In genomic region chr5:52799358-52799982, GRCh38 we compare ENCODE assay signal across 8 cellular contexts. TPM values are rescaled to one million over a fixed set of nuclear protein-coding genes. Genes with fewer than 3 reads are reported as not detected.
DNase-seq lines count a peak whose midpoint lies in the region; ATAC-seq, FAIRE-seq and TF ChIP-seq lines count a peak whose summit lies in the region.

No MANE protein-coding gene starts in this region.

- TF ChIP-seq EP300 in H1 (IDR thresholded peaks at IDR 0.05; ENCODE audit: borderline replicate concordance in 1 of 2, low read depth in 2 of 2, low read length in 2 of 2) = no peak

- TF ChIP-seq CTCF in H1 (IDR thresholded peaks at IDR 0.05; ENCODE audit: control extremely low read depth in 1 of 3, insufficient read depth in 1 of 3, low read depth in 1 of 3, low read length in 3 of 3) = no peak
- TF ChIP-seq CTCF in mesothelial cell of epicardium (IDR thresholded peaks at IDR 0.05; ENCODE audit: unreplicated experiment) = no peak
- no peak for TF ChIP-seq CTCF in vagina (IDR thresholded peaks at IDR 0.05)

- H2BK5ac ChIP-seq in H1 (ENCODE audit: low read depth, low read length) = peak overlapping the region; percentile 98

- no peak overlapping the region for H2AK5ac ChIP-seq in H1 (ENCODE audit: low read depth, low read length)

- no peak for TF ChIP-seq RAD21 in H1 (IDR thresholded peaks at IDR 0.05 in 1 of 2, conservative IDR thresholded peaks at IDR 0.05 in 1 of 2; ENCODE audit: low read depth in 2 of 2, low read length in 2 of 2)

- DNase-seq in AML-193 (lab: John Stamatoyannopoulos, UW) = peak; percentile 24 to 35
- DNase-seq in SJCRH30 = peak; percentile 72
- peak in 1 of 2 experiments; percentile 46 for DNase-seq in H1 (ENCODE audit: low read depth in 1 of 2, low spot score in 2 of 2)
- no peak for DNase-seq in mesothelial cell of epicardium (ENCODE audit: low spot score in 2 of 2, unreplicated experiment in 2 of 2)
- DNase-seq in vagina (ENCODE audit: extremely low spot score in 2 of 2) = no peak
- no peak for DNase-seq in stimulated activated CD4-positive, alpha-beta T cell treated with anti-CD3 and anti-CD28 coated beads, Interleukin-4, amount 100 ng/mL, for 24 hours

- peak overlapping the region; percentile 50 for H3K56ac ChIP-seq in H1 (replicated peaks; ENCODE audit: insufficient read length, low read depth, low read length)

- no peak overlapping the region for H2BK15ac ChIP-seq in H1 (ENCODE audit: low read length)

- H3K4me3 Mint-ChIP-seq in mesothelial cell of epicardium = peak overlapping the region; percentile 92

- H3K4me1 ChIP-seq in SJCRH30 = peaks cover 6% of the 10 kb centered on the region; the same call in 1 of the 2 replicates
- peaks cover 5 to 11% (median 9%) of the 10 kb centered on the region in 4 experiments; a peak in 5 of 7 replicates for H3K4me1 ChIP-seq in H1 (replicated peaks in 1 of 4; ENCODE audit: control insufficient read depth in 3 of 4, insufficient read depth in 4 of 4, low read length in 3 of 4)
- peaks cover 63% of the 10 kb centered on the region for H3K4me1 ChIP-seq in vagina

- H3K27me3 ChIP-seq in SJCRH30 (no peaks in the 10 kb centered on the region), H1 (replicated peaks in 1 of 4; ENCODE audit: control insufficient read depth in 3 of 4, extremely low read depth in 1 of 4, insufficient read depth in 3 of 4, low read length in 3 of 4) (no peaks in the 10 kb centered on the region), vagina (no peaks in the 10 kb centered on the region)

- peak overlapping the region; percentile 97 for H3K27ac Mint-ChIP-seq in mesothelial cell of epicardium

- peaks cover 46% of the 10 kb centered on the region for H3K4me1 Mint-ChIP-seq in mesothelial cell of epicardium

- H3K36me3 Mint-ChIP-seq in mesothelial cell of epicardium = no peaks in the 10 kb centered on the region

- H3K23me2 ChIP-seq in H1 (ENCODE audit: low read depth, low read length) = peaks cover 21% of the 10 kb centered on the region

- peaks cover 24% of the 10 kb centered on the region for H3K36me3 ChIP-seq in SJCRH30
- peaks cover 0 to 14% (median 3%) of the 10 kb centered on the region in 4 experiments; a peak in 2 of 8 replicates for H3K36me3 ChIP-seq in H1 (ENCODE audit: control insufficient read depth in 2 of 4, insufficient read depth in 4 of 4, low read length in 3 of 4)
- no peaks in the 10 kb centered on the region for H3K36me3 ChIP-seq in vagina

- H2BK120ac ChIP-seq in H1 (replicated peaks; ENCODE audit: low read depth, low read length) = no peak overlapping the region

- ATAC-seq in GM18858 (IDR thresholded peaks at IDR 0.05; ENCODE audit: unreplicated experiment) (peak; percentile 8), HG03045 (IDR thresholded peaks at IDR 0.05; ENCODE audit: unreplicated experiment) (peak; percentile 20)

- no peaks in the 10 kb centered on the region for H3K9me3 Mint-ChIP-seq in mesothelial cell of epicardium

- peaks cover 4 to 8% of the 10 kb centered on the region in 2 experiments for H4K20me1 ChIP-seq in H1 (replicated peaks in 1 of 2; ENCODE audit: control insufficient read depth in 1 of 2, insufficient read depth in 2 of 2, low read length in 2 of 2)

- H2AFZ ChIP-seq in H1 (ENCODE audit: low read length) = 0 out of 2 replicates have a peak overlapping the region, but pooled peaks have one; percentile 66

- H3K14ac ChIP-seq in H1 (ENCODE audit: insufficient read length) = no peak overlapping the region

- H3K79me2 ChIP-seq in H1 (ENCODE audit: control insufficient read depth in 1 of 2, insufficient read depth in 2 of 2, low read length in 2 of 2) = peaks cover 0 to 42% of the 10 kb centered on the region in 2 experiments; a peak in 3 of 4 replicates

- intact Hi-C loops in vagina (cut with DNase I) = loop anchor here (10.0 kb wide), 1 partner anchor 1415 kb away; the partner anchor contains the start of gene ISL1

- H4K8ac ChIP-seq in H1 (ENCODE audit: extremely low read depth, insufficient read depth, low read length) = peak overlapping the region; percentile 64; the same call in 1 of the 2 replicates

- peak overlapping the region; percentile 60; the same call in 1 of the 2 replicates for H2BK12ac ChIP-seq in H1 (ENCODE audit: low read depth, low read length)

- H2BK20ac ChIP-seq in H1 (ENCODE audit: low read length) = no peak overlapping the region

- POLR2A ChIA-PET in H1 (lab: Charles Lee; ENCODE audit: partially characterized antibody) = interaction anchor here (0.6 to 3.7 kb wide), 14 partner anchors 10 to 1572 kb away, joined by 3 to 29 read pairs (median 3); partner anchors contain the start of genes ITGA1 and PELO

- H3K27ac ChIP-seq in SJCRH30 (peak overlapping the region; percentile 67), H1 (ENCODE audit: low read depth, low read length) (peak overlapping the region; percentile 88), vagina (peak overlapping the region; percentile 96)

- H3K79me1 ChIP-seq in H1 (ENCODE audit: low read depth, low read length) = peaks cover 3% of the 10 kb centered on the region

- FAIRE-seq in H1 (lab: Jason Lieb, UNC) = no peak

- WGBS in H1 (ENCODE audit: extremely low coverage in 1 of 2, insufficient coverage in 1 of 2, insufficient read length in 1 of 2, insufficient replicate concordance in 2 of 2, low coverage in 1 of 2, low lambda C conversion rate in 2 of 2, missing lambda C conversion rate in 1 of 2), 2 experiments = 1% methylated on average over 19 of the region's 19 CpGs; no CpG with 5 or more reads in 1 of the 2 experiments

- peak overlapping the region in 3 of 4 experiments; percentile 65 to 82 (median 81); a peak in 6 of 7 replicates for H3K9ac ChIP-seq in H1 (replicated peaks in 1 of 4; ENCODE audit: extremely low read depth in 1 of 4, low read depth in 3 of 4, low read length in 3 of 4)

- peak overlapping the region; percentile 25 for H4K91ac ChIP-seq in H1 (replicated peaks; ENCODE audit: insufficient read length, low read length)

- no peaks in the 10 kb centered on the region for H3K9me3 ChIP-seq in SJCRH30 (replicated peaks)
- H3K9me3 ChIP-seq in H1 (ENCODE audit: insufficient read depth in 2 of 2, low read depth in 1 of 2, low read length in 1 of 2) = no peaks in the 10 kb centered on the region
- no peaks in the 10 kb centered on the region for H3K9me3 ChIP-seq in vagina

- H3K4me3 ChIP-seq in SJCRH30 = peak overlapping the region; percentile 67
- peak overlapping the region; percentile 81 to 93 (median 86) for H3K4me3 ChIP-seq in H1 (ENCODE audit: extremely low read depth in 1 of 4, insufficient read depth in 2 of 4, low read depth in 3 of 4, low read length in 4 of 4)
- H3K4me3 ChIP-seq in vagina = peak overlapping the region; percentile 64 to 72

- H3K4me2 ChIP-seq in H1 (ENCODE audit: insufficient read depth in 1 of 2, low read depth in 2 of 2, low read length in 2 of 2) = peak overlapping the region; percentile 89 to 94

- no peak overlapping the region for H3K23ac ChIP-seq in H1 (ENCODE audit: insufficient read length)

- H3K18ac ChIP-seq in H1 (ENCODE audit: extremely low read depth, low read length) = peak overlapping the region; percentile 1; the same call in 1 of the 2 replicates

- no peaks in the 10 kb centered on the region for H3K27me3 Mint-ChIP-seq in mesothelial cell of epicardium (ENCODE audit: low read depth)

- CTCF ChIA-PET in H1 (lab: Charles Lee; ENCODE audit: partially characterized antibody) = interaction anchor here (1.2 to 3.8 kb wide), 5 partner anchors 11 to 116 kb away, joined by 3 to 39 read pairs (median 4); partner anchors contain the start of genes ITGA1 and PELO

- H3K4ac ChIP-seq in H1 (replicated peaks; ENCODE audit: insufficient read length, low read depth, low read length) = no peak overlapping the region

- TF ChIP-seq POLR2A in H1 (IDR thresholded peaks at IDR 0.05; ENCODE audit: control extremely low read depth in 1 of 2, low read depth in 2 of 2, low read length in 2 of 2) = no peak
- TF ChIP-seq POLR2A in vagina (IDR thresholded peaks at IDR 0.05) = no peak

- peak overlapping the region; percentile 11 for H4K5ac ChIP-seq in H1 (ENCODE audit: insufficient read length, low read depth, low read length)

TF ChIP-seq in H1, 55 proteins besides CTCF, POLR2A, EP300 and RAD21 (continues in another document):
- no peak for TF ChIP-seq USF2 (IDR thresholded peaks at IDR 0.05; ENCODE audit: low read length)
- no peak for TF ChIP-seq SUZ12 (IDR thresholded peaks at IDR 0.05; ENCODE audit: low read length)
- TF ChIP-seq ASH2L (IDR thresholded peaks at IDR 0.05; ENCODE audit: low read length) = peak; percentile 78
- TF ChIP-seq HDAC2 (IDR thresholded peaks at IDR 0.05; ENCODE audit: borderline replicate concordance in 1 of 2, low read depth in 2 of 2, low read length in 2 of 2) = peak; percentile 66 to 90

RNA-seq across cellular contexts. Expression of gene ITGA1, which starts 11.8 kb away (rescaled TPM):
- 8.8 and 9.9 TPM in 2 replicates for total RNA-seq in SJCRH30 (2014; rRNA removed; shearing (Covaris generic))
- total RNA-seq in H1 (2021; fragmentation: NEBNext Ultra II Directional; extraction: Animal tissue kit (Norgen Biotek cat#: 25700)) = 6.6 and 9.0 TPM in 2 replicates
- polyA plus RNA-seq in H1 (2011; rRNA removed) = 1.3 and 2.3 TPM in 2 replicates
- 2.5 TPM for polyA plus RNA-seq in H1 (2011; cell fraction: cytosol; rRNA removed)
- polyA plus RNA-seq in H1 (2011; cell fraction: nucleus; rRNA removed) = 3.4 TPM
- 1.8 to 2.6 TPM (median 2.3 TPM) in 4 replicates for polyA plus RNA-seq in H1 (2012, experiment 1 of 2)
- polyA plus RNA-seq in H1 (2012, experiment 2 of 2) = 0.28 TPM
- 6.9 TPM for polyA plus RNA-seq in H1 (2013, experiment 1 of 2)
- 5.2 TPM for polyA plus RNA-seq in H1 (2013, experiment 2 of 2)
- polyA minus RNA-seq in H1 (2011; rRNA and poly(A)+ RNA removed) = 13.9 and 16.0 TPM in 2 replicates
- polyA minus RNA-seq in H1 (2011; cell fraction: cytosol; rRNA and poly(A)+ RNA removed) = 3.6 TPM
- polyA minus RNA-seq in H1 (2011; cell fraction: nucleus; rRNA and poly(A)+ RNA removed) = 21.2 TPM
- 8.3 to 10.8 TPM (median 9.1 TPM) in 3 replicates for total RNA-seq in mesothelial cell of epicardium
- total RNA-seq in vagina = 42.7 TPM

RNA-seq across cellular contexts. Expression of gene PELO, which starts 11.8 kb away (rescaled TPM):
- 16.8 and 17.0 TPM in 2 replicates for total RNA-seq in SJCRH30 (2014; rRNA removed; shearing (Covaris generic))
- total RNA-seq in H1 (2021; fragmentation: NEBNext Ultra II Directional; extraction: Animal tissue kit (Norgen Biotek cat#: 25700)) = 17.0 and 18.5 TPM in 2 replicates
- 9.8 and 10.8 TPM in 2 replicates for polyA plus RNA-seq in H1 (2011; rRNA removed)
- polyA plus RNA-seq in H1 (2011; cell fraction: cytosol; rRNA removed) = 11.8 TPM
- polyA plus RNA-seq in H1 (2011; cell fraction: nucleus; rRNA removed) = 10.9 TPM
- 11.1 to 12.4 TPM (median 12.3 TPM) in 4 replicates for polyA plus RNA-seq in H1 (2012, experiment 1 of 2)
- 6.5 TPM for polyA plus RNA-seq in H1 (2012, experiment 2 of 2)
- 9.1 TPM for polyA plus RNA-seq in H1 (2013, experiment 1 of 2)
- 8.4 TPM for polyA plus RNA-seq in H1 (2013, experiment 2 of 2)
- 17.5 and 18.0 TPM in 2 replicates for polyA minus RNA-seq in H1 (2011; rRNA and poly(A)+ RNA removed)
- polyA minus RNA-seq in H1 (2011; cell fraction: cytosol; rRNA and poly(A)+ RNA removed) = 11.5 TPM
- polyA minus RNA-seq in H1 (2011; cell fraction: nucleus; rRNA and poly(A)+ RNA removed) = 20.0 TPM
- 12.5 to 14.2 TPM (median 14.0 TPM) in 3 replicates for total RNA-seq in mesothelial cell of epicardium
- 11.8 TPM for total RNA-seq in vagina

Comparison
In these comparisons a context has a peak if more than half of its experiments do, and no peak if none do; other contexts are left out.
1. DNase-seq: peak in AML-193 (2 of 2) and SJCRH30 (2 of 2); none in mesothelial cell of epicardium (0 of 2), vagina (0 of 2) and stimulated activated CD4-positive, alpha-beta T cell treated with anti-CD3 and anti-CD28 coated beads, Interleukin-4, amount 100 ng/mL, for 24 hours (single experiment).
2. Peak in every context shown above with its lines, with median percentiles within 50 percentile points of each other: H3K27ac ChIP-seq and H3K4me3 ChIP-seq.